9 cellular contexts compared by ENCODE assay signal in genomic region chr12:130477701-130478100, GRCh38.
"Had no signal": no experiment of that assay in that cellular context is flagged by ENCODE, and none has a peak within 500 bp of the region (broad histone marks: within the 10 kb centered on the region; RNA-seq: fewer than 3 reads in every experiment).

No MANE protein-coding gene starts in this region.

- H3K9me3 ChIP-seq: HAP-1 had no signal

- DNase-seq: H7, HFFc6, IMR-90, KG1 had no signal

- FAIRE-seq: HTR-8/SVneo, K562 had no signal

- H3K4me3 ChIP-seq: GM23338, HAP-1, K562 had no signal

- H3K36me3 ChIP-seq: HAP-1 had no signal

- H2AFZ ChIP-seq: GM23338 had no signal

- H3K4me1 ChIP-seq: HAP-1 had no signal

- ATAC-seq: GM23338, HCT116, K562 had no signal

- H3K4me2 ChIP-seq: GM23338 had no signal
